In the genomic region with DNA sequence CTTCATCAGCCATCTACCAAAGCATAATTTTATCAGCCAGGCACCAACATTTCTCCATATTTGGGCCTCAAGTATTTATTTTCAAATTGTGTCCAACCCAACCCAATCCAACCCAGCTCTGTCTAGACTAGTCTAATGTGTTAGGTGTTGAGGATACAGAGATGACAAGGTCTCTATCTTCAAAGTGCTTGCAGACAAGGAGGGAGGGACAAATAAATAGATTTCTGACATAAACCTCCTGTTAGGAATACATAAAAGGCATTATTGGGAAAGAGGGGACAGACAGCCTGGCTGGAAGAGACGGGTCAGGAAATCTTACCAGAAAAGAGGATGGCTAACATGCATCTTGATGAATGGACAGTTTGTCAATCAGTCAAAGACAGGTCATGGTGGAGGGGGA, we compare ENCODE assay signal across 16 cellular contexts.
DNase-seq lines count a peak whose midpoint lies in the region; ATAC-seq, FAIRE-seq and TF ChIP-seq lines count a peak whose summit lies in the region.
"Had no signal": no experiment of that assay in that cellular context is flagged by ENCODE, and none has a peak within 500 bp of the region (broad histone marks: within the 10 kb centered on the region; RNA-seq: fewer than 3 reads in every experiment).

No MANE protein-coding gene starts in this region.

- peaks cover 10% of the 10 kb centered on the region for H3K4me1 ChIP-seq in parathyroid adenoma

- H3K36me3 ChIP-seq in parathyroid adenoma (ENCODE audit: control insufficient read depth, insufficient read depth, low read length), result no peaks in the 10 kb centered on the region

- no peaks in the 10 kb centered on the region for H3K9me3 Mint-ChIP-seq in activated naive CD8-positive, alpha-beta T cell treated with anti-CD3 and anti-CD28 coated beads for 36 hours
- no peaks in the 10 kb centered on the region for H3K9me3 Mint-ChIP-seq in activated naive CD8-positive, alpha-beta T cell treated with anti-CD3 and anti-CD28 coated beads, Interleukin-2, amount 50 U/mL, for 24 hours
- H3K9me3 Mint-ChIP-seq: GM23338 had no signal

- no peak overlapping the region for H3K27ac Mint-ChIP-seq in activated naive CD8-positive, alpha-beta T cell treated with anti-CD3 and anti-CD28 coated beads for 36 hours
- H3K27ac Mint-ChIP-seq in activated naive CD8-positive, alpha-beta T cell treated with anti-CD3 and anti-CD28 coated beads, Interleukin-2, amount 50 U/mL, for 24 hours, result no peak overlapping the region
- peak overlapping the region; percentile 30 for H3K27ac Mint-ChIP-seq in T-helper 17 cell
- H3K27ac Mint-ChIP-seq: GM23338 had no signal

- H3K9me3 ChIP-seq in T-helper 17 cell (ENCODE audit: control insufficient read depth, low read length, poor library complexity, severe bottlenecking), result no peaks in the 10 kb centered on the region
- no peaks in the 10 kb centered on the region for H3K9me3 ChIP-seq in parathyroid adenoma (ENCODE audit: control insufficient read depth, low read length)
- H3K9me3 ChIP-seq: SK-N-SH had no signal

- TF ChIP-seq CTCF in parathyroid adenoma (IDR thresholded peaks at IDR 0.05), result no peak

- peak; percentile 88 for FAIRE-seq in GM19239 (lab: Jason Lieb, UNC)
- FAIRE-seq: RCC 7860 had no signal

- ATAC-seq in activated naive CD8-positive, alpha-beta T cell treated with anti-CD3 and anti-CD28 coated beads, Interleukin-2, amount 50 U/mL, for 24 hours, result no peak
- no peak for ATAC-seq in T-helper 17 cell
- ATAC-seq: GM23338 had no signal

- H3K4me2 ChIP-seq in parathyroid adenoma (ENCODE audit: low read length), result peak overlapping the region; percentile 35
- H3K4me2 ChIP-seq: GM23338, SK-N-SH had no signal

- no peak for DNase-seq in activated naive CD8-positive, alpha-beta T cell treated with anti-CD3 and anti-CD28 coated beads for 36 hours
- no peak for DNase-seq in activated naive CD8-positive, alpha-beta T cell treated with anti-CD3 and anti-CD28 coated beads, Interleukin-2, amount 50 U/mL, for 24 hours
- DNase-seq in GM19239 (ENCODE audit: insufficient read length, low spot score) (no peak), T-helper 17 cell (no peak), NCI-H748 (lab: John Stamatoyannopoulos, UW; ENCODE audit: unreplicated experiment) (no peak), NCI-H1092 (lab: John Stamatoyannopoulos, UW) (no peak)
- DNase-seq: Karpas-422, MM.1S, NCI-H1105, NCI-H1694, NCI-H524, Right ventricle myocardium superior, SK-N-SH had no signal

- H3K79me2 ChIP-seq in parathyroid adenoma, result no peaks in the 10 kb centered on the region

- peak overlapping the region; percentile 22 for H3K4me3 Mint-ChIP-seq in activated naive CD8-positive, alpha-beta T cell treated with anti-CD3 and anti-CD28 coated beads for 36 hours
- no peak overlapping the region for H3K4me3 Mint-ChIP-seq in activated naive CD8-positive, alpha-beta T cell treated with anti-CD3 and anti-CD28 coated beads, Interleukin-2, amount 50 U/mL, for 24 hours
- peak overlapping the region; percentile 69 for H3K4me3 Mint-ChIP-seq in T-helper 17 cell
- H3K4me3 Mint-ChIP-seq: GM23338 had no signal

- no peak overlapping the region for H3K9ac ChIP-seq in parathyroid adenoma
- H3K9ac ChIP-seq: SK-N-SH had no signal

- H3K4me3 ChIP-seq in parathyroid adenoma (ENCODE audit: low read depth, low read length), result no peak overlapping the region
- H3K4me3 ChIP-seq: GM23338 had no signal

- no peaks in the 10 kb centered on the region for H3K27me3 ChIP-seq in parathyroid adenoma (ENCODE audit: control insufficient read depth, insufficient read depth, low read length)

- peak overlapping the region; percentile 9 for H2AFZ ChIP-seq in parathyroid adenoma
- H2AFZ ChIP-seq: GM23338 had no signal

- no peaks in the 10 kb centered on the region for H3K36me3 Mint-ChIP-seq in activated naive CD8-positive, alpha-beta T cell treated with anti-CD3 and anti-CD28 coated beads for 36 hours
- no peaks in the 10 kb centered on the region for H3K36me3 Mint-ChIP-seq in activated naive CD8-positive, alpha-beta T cell treated with anti-CD3 and anti-CD28 coated beads, Interleukin-2, amount 50 U/mL, for 24 hours (ENCODE audit: low read depth)
- H3K36me3 Mint-ChIP-seq in T-helper 17 cell (ENCODE audit: low read depth), result peaks cover 3% of the 10 kb centered on the region

- peaks cover 15% of the 10 kb centered on the region for H3K4me1 Mint-ChIP-seq in activated naive CD8-positive, alpha-beta T cell treated with anti-CD3 and anti-CD28 coated beads for 36 hours
- peaks cover 40% of the 10 kb centered on the region for H3K4me1 Mint-ChIP-seq in activated naive CD8-positive, alpha-beta T cell treated with anti-CD3 and anti-CD28 coated beads, Interleukin-2, amount 50 U/mL, for 24 hours
- peaks cover 14% of the 10 kb centered on the region for H3K4me1 Mint-ChIP-seq in T-helper 17 cell
- H3K4me1 Mint-ChIP-seq: GM23338 had no signal

- H3K27ac ChIP-seq in parathyroid adenoma, result no peak overlapping the region

- H3K27me3 Mint-ChIP-seq in activated naive CD8-positive, alpha-beta T cell treated with anti-CD3 and anti-CD28 coated beads for 36 hours, result no peaks in the 10 kb centered on the region
- no peaks in the 10 kb centered on the region for H3K27me3 Mint-ChIP-seq in activated naive CD8-positive, alpha-beta T cell treated with anti-CD3 and anti-CD28 coated beads, Interleukin-2, amount 50 U/mL, for 24 hours
- H3K27me3 Mint-ChIP-seq in T-helper 17 cell, result no peaks in the 10 kb centered on the region
